Comparison of ENCODE assay signal across 19 cellular contexts in genomic region chr3:37943631-37944242, GRCh38. TPM values are rescaled to one million over a fixed set of nuclear protein-coding genes. Genes with fewer than 3 reads are reported as not detected.
A peak's percentile ranks its signal among the peaks of the same experiment; 100 is the strongest.
DNase-seq lines count a peak whose midpoint lies in the region; ATAC-seq, FAIRE-seq and TF ChIP-seq lines count a peak whose summit lies in the region.
"Had no signal": no experiment of that assay in that cellular context is flagged by ENCODE, and none has a peak within 500 bp of the region (broad histone marks: within the 10 kb centered on the region; RNA-seq: fewer than 3 reads in every experiment).

No MANE protein-coding gene starts in this region.

- in situ Hi-C loops in HepG2 (cut with HindIII; ENCODE audit: extremely low pct_ligation_motif_present, low pct_unique_long_range_greater_than_20kb) = no loop called here

- H2AFZ ChIP-seq in HepG2 (ENCODE audit: low read length) = no peak overlapping the region

- H3K79me2 ChIP-seq in HepG2 (ENCODE audit: insufficient read depth, low read length) = peaks cover 52% of the 10 kb centered on the region

- BruUV-seq in HepG2 (replicated peaks; lab: Mats Ljungman, UMichigan) = no TSS peak

- TF ChIP-seq EP300 in HepG2 (IDR thresholded peaks at IDR 0.05; ENCODE audit: low read depth in 2 of 2, low read length in 2 of 2) = no peak
- no peak for TF ChIP-seq EP300 in HepG2 (CRISPR knock-in tag; IDR thresholded peaks at IDR 0.05; ENCODE audit: borderline replicate concordance)

- TF ChIP-seq RAD21 in liver (IDR thresholded peaks at IDR 0.05) (no peak), HepG2 (CRISPR knock-in tag; IDR thresholded peaks at IDR 0.05) (no peak)

- FAIRE-seq in HepG2 (lab: Jason Lieb, UNC) = no peak
- no peak for FAIRE-seq in urothelium cell line (lab: Jason Lieb, UNC)
- FAIRE-seq: A549 had no signal

- no peak for TF ChIP-seq CTCF in liver (IDR thresholded peaks at IDR 0.05; ENCODE audit: low read depth, low read length, missing input control)
- no peak for TF ChIP-seq CTCF in HepG2 (CRISPR knock-in tag; IDR thresholded peaks at IDR 0.05)
- no peak for TF ChIP-seq CTCF in right lobe of liver (IDR thresholded peaks at IDR 0.05)
- no peak for TF ChIP-seq CTCF in vagina (IDR thresholded peaks at IDR 0.05)
- no peak for TF ChIP-seq CTCF in foreskin fibroblast (IDR thresholded peaks at IDR 0.05; ENCODE audit: low read depth, low read length)

- no peaks in the 10 kb centered on the region for H4K20me1 ChIP-seq in HepG2 (ENCODE audit: insufficient read depth, low read length)

- CTCF ChIA-PET in HepG2 (lab: Yijun Ruan, JAX; ENCODE audit: low intra/inter-chr PET ratio, low total read pairs) = no interaction called here

- H3K36me3 ChIP-seq in liver (ENCODE audit: control insufficient read depth in 4 of 4, insufficient read depth in 3 of 4, low read depth in 1 of 4, low read length in 3 of 4) (no peaks in the 10 kb centered on the region), HepG2 (replicated peaks in 1 of 2; ENCODE audit: control insufficient read depth in 1 of 2, insufficient read depth in 2 of 2, low read length in 2 of 2) (peaks cover 16 to 25% of the 10 kb centered on the region in 2 experiments; a peak in 4 of 5 replicates), right lobe of liver (no peaks in the 10 kb centered on the region), rectal smooth muscle tissue (ENCODE audit: control insufficient read depth, insufficient read depth, low read length) (no peaks in the 10 kb centered on the region), vagina (no peaks in the 10 kb centered on the region)
- H3K36me3 ChIP-seq: ascending aorta had no signal

- 89% methylated on average over 8 of the region's 8 CpGs for WGBS in liver
- WGBS in HepG2 (ENCODE audit: low lambda C conversion rate) = 95% methylated on average over 8 of the region's 8 CpGs
- WGBS in right lobe of liver (ENCODE audit: insufficient coverage, low coverage, low lambda C conversion rate, missing lambda C conversion rate) = 91% methylated on average over 8 of the region's 8 CpGs

- H3K4me1 ChIP-seq in liver (ENCODE audit: control insufficient read depth in 4 of 4, insufficient read depth in 4 of 4, low read length in 3 of 4) = peaks cover 8 to 29% (median 19%) of the 10 kb centered on the region in 4 donors
- peaks cover 66% of the 10 kb centered on the region for H3K4me1 ChIP-seq in HepG2 (ENCODE audit: insufficient read depth, low read length)
- H3K4me1 ChIP-seq in right lobe of liver = peaks cover 0 to 23% (median 5%) of the 10 kb centered on the region in 4 donors
- H3K4me1 ChIP-seq in rectal smooth muscle tissue (ENCODE audit: control insufficient read depth, insufficient read depth, low read length) = peaks cover 32% of the 10 kb centered on the region
- peaks cover 83% of the 10 kb centered on the region for H3K4me1 ChIP-seq in vagina

- H3K9me3 ChIP-seq in liver (ENCODE audit: control insufficient read depth in 4 of 4, low read length in 3 of 4) = no peaks in the 10 kb centered on the region
- H3K9me3 ChIP-seq in HepG2 (ENCODE audit: low read length) = no peaks in the 10 kb centered on the region
- no peaks in the 10 kb centered on the region for H3K9me3 ChIP-seq in right lobe of liver
- no peaks in the 10 kb centered on the region for H3K9me3 ChIP-seq in vagina
- H3K9me3 ChIP-seq: A549, ascending aorta had no signal

- H3K27me3 ChIP-seq in liver (ENCODE audit: control insufficient read depth in 4 of 4, insufficient read depth in 4 of 4, low read length in 3 of 4) = no peaks in the 10 kb centered on the region
- H3K27me3 ChIP-seq in HepG2 (ENCODE audit: control insufficient read depth in 1 of 2, insufficient read depth in 2 of 2, low read length in 2 of 2) = no peaks in the 10 kb centered on the region
- H3K27me3 ChIP-seq in right lobe of liver = no peaks in the 10 kb centered on the region
- no peaks in the 10 kb centered on the region for H3K27me3 ChIP-seq in rectal smooth muscle tissue (ENCODE audit: control insufficient read depth, insufficient read depth, low read length)
- no peaks in the 10 kb centered on the region for H3K27me3 ChIP-seq in vagina
- H3K27me3 ChIP-seq: ascending aorta had no signal

- DNase-seq in HepG2 (ENCODE audit: low spot score) (no peak), right lobe of liver (no peak), vagina (ENCODE audit: extremely low spot score in 2 of 2) (no peak), urothelium cell line (ENCODE audit: low spot score) (no peak), foreskin fibroblast (no peak)
- DNase-seq in effector CD8-positive, alpha-beta T cell (lab: John Stamatoyannopoulos, UW) = no peak
- DNase-seq: activated naive CD4-positive, alpha-beta T cell treated with anti-CD3 and anti-CD28 coated beads, Interleukin-2, amount 10 ng/mL, durations not matched to agents 7 days and 5 days; activated T-cell treated with anti-CD3 and anti-CD28 coated beads, Interleukin-2, amount 50 U/mL, for 24 hours; effector memory CD8-positive, alpha-beta T cell; naive thymus-derived CD8-positive, alpha-beta T cell; posterior cingulate gyrus; stimulated activated CD4-positive, alpha-beta T cell treated with anti-CD3 and anti-CD28 coated beads, Interleukin-2, amount 100 ng/mL, for 48 hours; T1000 had no signal

- H3K27ac ChIP-seq in liver (ENCODE audit: low read depth in 1 of 2, low read length in 2 of 2) = peak overlapping the region; percentile 10 to 23
- no peak overlapping the region for H3K27ac ChIP-seq in HepG2 (ENCODE audit: extremely low read length, insufficient read depth, low read length)
- H3K27ac ChIP-seq in right lobe of liver = peak overlapping the region in 2 of 3 donors; percentile 20 to 38
- H3K27ac ChIP-seq in rectal smooth muscle tissue (ENCODE audit: low read depth, low read length) = peak overlapping the region; percentile 29
- peak overlapping the region; percentile 37 for H3K27ac ChIP-seq in vagina
- H3K27ac ChIP-seq: A549 had no signal

- H3K9ac ChIP-seq in liver (ENCODE audit: low read depth in 1 of 2, low read length in 2 of 2) (no peak overlapping the region), HepG2 (ENCODE audit: insufficient read depth, low read depth, low read length) (no peak overlapping the region), rectal smooth muscle tissue (ENCODE audit: low read length) (no peak overlapping the region)

- intact Hi-C loops in HepG2 (cut with micrococcal nuclease; ENCODE audit: unreplicated experiment) = no loop called here
- intact Hi-C loops in right lobe of liver (cut with DNase I) = no loop called here
- intact Hi-C loops in vagina (cut with DNase I) = no loop called here

- H3K4me3 ChIP-seq in liver (ENCODE audit: low read depth in 1 of 3, low read length in 3 of 3) = no peak overlapping the region
- H3K4me3 ChIP-seq in HepG2 (replicated peaks in 1 of 3; ENCODE audit: insufficient read depth in 1 of 3, low read depth in 2 of 3, low read length in 3 of 3) = no peak overlapping the region
- H3K4me3 ChIP-seq in right lobe of liver = no peak overlapping the region
- H3K4me3 ChIP-seq in rectal smooth muscle tissue (ENCODE audit: low read length) = no peak overlapping the region
- H3K4me3 ChIP-seq in vagina = no peak overlapping the region
- H3K4me3 ChIP-seq in foreskin fibroblast (ENCODE audit: low read depth in 1 of 2, low read length in 2 of 2) = no peak overlapping the region
- H3K4me3 ChIP-seq: A549, skin epidermis had no signal

- POLR2A ChIA-PET in HepG2 (lab: Yijun Ruan, JAX) = no interaction called here

- TF ChIP-seq POLR2A in HepG2 (IDR thresholded peaks at IDR 0.05; ENCODE audit: insufficient read depth in 1 of 2, low read depth in 2 of 2, low read length in 2 of 2) (no peak), right lobe of liver (IDR thresholded peaks at IDR 0.05) (no peak), vagina (IDR thresholded peaks at IDR 0.05) (no peak)

- H3K4me2 ChIP-seq in HepG2 (ENCODE audit: low read depth, low read length) = no peak overlapping the region
- H3K4me2 ChIP-seq: A549 had no signal

- ATAC-seq in HepG2 = no peak
- peak in 1 of 4 donors; percentile 10 for ATAC-seq in right lobe of liver
- ATAC-seq: A549; effector memory CD8-positive, alpha-beta T cell; HCT116; naive thymus-derived CD8-positive, alpha-beta T cell had no signal

TF ChIP-seq in liver, 16 proteins besides CTCF, POLR2A, EP300 and RAD21:
- TF ChIP-seq YY1 (IDR thresholded peaks at IDR 0.05) (no peak), SP1 (IDR thresholded peaks at IDR 0.05) (no peak), RXRA (IDR thresholded peaks at IDR 0.05) (peak in 1 of 2 donors; percentile 10)

TF ChIP-seq in HepG2, 621 proteins besides CTCF, POLR2A, EP300 and RAD21 (continues in another document):
- no peak for TF ChIP-seq ZNF383 (CRISPR knock-in tag; IDR thresholded peaks at IDR 0.05; ENCODE audit: borderline replicate concordance)
- TF ChIP-seq NRL (CRISPR knock-in tag; IDR thresholded peaks at IDR 0.05; ENCODE audit: borderline replicate concordance) = no peak
- TF ChIP-seq NCOA2 (CRISPR knock-in tag; IDR thresholded peaks at IDR 0.05) = no peak

RNA-seq across cellular contexts. Expression of gene VILL, which starts 46.8 kb away (rescaled TPM):
- total RNA-seq in liver = 1 to 10 TPM; 2.2 to 3.5 TPM
- 1 to 10 TPM in 1 of 2 donors, under 1 TPM in 1; 0.88 to 1.1 TPM for polyA plus RNA-seq in liver
- total RNA-seq in HepG2 (2016; rRNA removed; fragmentation: Illumina TruSeq; extraction: Trizol) = 3.2 and 4.0 TPM in 2 replicates
- total RNA-seq in HepG2 (2016; cell fraction: cytosol; rRNA removed; fragmentation: Illumina TruSeq; extraction: Trizol; ENCODE audit: low read depth) = 4.3 and 5.3 TPM in 2 replicates
- 2.3 and 4.1 TPM in 2 replicates for total RNA-seq in HepG2 (2016; cell fraction: insoluble cytoplasmic fraction; rRNA removed; fragmentation: Illumina TruSeq; extraction: Trizol)
- 3.3 and 5.4 TPM in 2 replicates for total RNA-seq in HepG2 (2016; cell fraction: membrane; rRNA removed; fragmentation: Illumina TruSeq; extraction: Trizol)
- 2.0 and 2.1 TPM in 2 replicates for total RNA-seq in HepG2 (2016; cell fraction: nucleus; rRNA removed; fragmentation: Illumina TruSeq; extraction: Trizol)
- 5.3 and 7.5 TPM in 2 replicates for polyA plus RNA-seq in HepG2 (2011; rRNA removed)
- polyA plus RNA-seq in HepG2 (2011; cell fraction: cytosol; rRNA removed) = 5.6 and 9.0 TPM in 2 replicates
- 8.6 and 9.9 TPM in 2 replicates for polyA plus RNA-seq in HepG2 (2011; cell fraction: nucleus; rRNA removed)
- 2.1 and 2.6 TPM in 2 replicates for polyA plus RNA-seq in HepG2 (2012)
- 4.2 and 6.5 TPM in 2 replicates for polyA plus RNA-seq in HepG2 (2016; cell fraction: cytosol; fragmentation: Illumina TruSeq; extraction: Trizol; ENCODE audit: low read depth)
- polyA plus RNA-seq in HepG2 (2016; cell fraction: insoluble cytoplasmic fraction; fragmentation: Illumina TruSeq; extraction: Trizol; ENCODE audit: low read depth) = 2.0 and 2.3 TPM in 2 replicates
- 3.5 and 5.1 TPM in 2 replicates for polyA plus RNA-seq in HepG2 (2016; cell fraction: membrane; fragmentation: Illumina TruSeq; extraction: Trizol; ENCODE audit: low read depth)
- polyA plus RNA-seq in HepG2 (2016; cell fraction: nucleus; fragmentation: Illumina TruSeq; extraction: Trizol; ENCODE audit: insufficient read depth, low read depth) = 2.0 and 2.9 TPM in 2 replicates
- 1.2 and 3.8 TPM in 2 replicates for polyA minus RNA-seq in HepG2 (2011; rRNA and poly(A)+ RNA removed; ENCODE audit: low replicate concordance)
- polyA minus RNA-seq in HepG2 (2011; cell fraction: cytosol; rRNA and poly(A)+ RNA removed) = 0.89 TPM in 1 of 2 replicates, not detected in the other
- 6.2 and 7.3 TPM in 2 replicates for polyA minus RNA-seq in HepG2 (2011; cell fraction: nucleus; rRNA and poly(A)+ RNA removed)
- 1 to 10 TPM in 3 of 6 experiments, under 1 TPM in 3; 0.25 to 1.5 (median 0.97) TPM for total RNA-seq in right lobe of liver
- 7.9 TPM for total RNA-seq in vagina
